In the genomic region with DNA sequence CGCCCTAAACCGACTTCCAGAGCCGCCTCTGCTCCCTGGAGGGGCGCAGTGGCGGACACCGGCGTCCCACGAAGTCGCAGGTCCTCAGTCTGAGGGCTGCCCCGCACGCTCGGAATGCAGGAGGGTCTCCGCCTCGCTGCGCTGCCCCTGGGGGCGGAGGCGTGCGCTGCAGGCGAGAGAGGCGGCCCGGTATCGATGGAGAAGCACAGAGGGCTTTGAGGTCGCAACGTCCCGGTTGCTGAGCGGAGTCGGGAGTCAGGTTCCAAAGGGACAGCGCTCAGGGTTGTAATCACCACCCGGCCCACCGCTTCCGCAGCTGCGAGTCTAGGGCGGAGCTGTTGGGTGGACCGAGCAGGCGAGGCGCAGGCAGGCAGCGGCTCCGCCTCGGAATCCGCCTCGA, we compare ENCODE assay signal across 6 cellular contexts.
DNase-seq lines count a peak whose midpoint lies in the region; ATAC-seq, FAIRE-seq and TF ChIP-seq lines count a peak whose summit lies in the region.
"Not testable (repeated sequence)": the region's sequence is repeated elsewhere in the genome, so short reads cannot be mapped to it uniquely, and the experiment has no call there.

No MANE protein-coding gene starts in this region.

- H3K4me1 ChIP-seq in HCT116 (ENCODE audit: control insufficient read depth in 1 of 2, insufficient read depth in 2 of 2, low read length in 2 of 2); HepG2 (ENCODE audit: insufficient read depth, low read length); naive thymus-derived CD4-positive, alpha-beta T cell (ENCODE audit: control insufficient read depth in 2 of 2, insufficient read depth in 2 of 2, low read length in 2 of 2): not testable (repeated sequence)

- FAIRE-seq in HepG2 (lab: Jason Lieb, UNC) = not testable (repeated sequence)

- not testable (repeated sequence) for H4K20me1 ChIP-seq in HCT116 (ENCODE audit: insufficient read depth); HepG2 (ENCODE audit: insufficient read depth, low read length)

- not testable (repeated sequence) for H2AFZ ChIP-seq in HCT116 (ENCODE audit: low read depth, low read length, poor library complexity, severe bottlenecking); HepG2 (ENCODE audit: low read length)

- H3K27me3 ChIP-seq in HCT116 (ENCODE audit: insufficient read depth, low read length); HepG2 (ENCODE audit: control insufficient read depth in 1 of 2, insufficient read depth in 2 of 2, low read length in 2 of 2); naive thymus-derived CD4-positive, alpha-beta T cell (ENCODE audit: control insufficient read depth in 2 of 2, insufficient read depth in 2 of 2, low read length in 2 of 2): not testable (repeated sequence)

- peaks cover 12% of the 10 kb centered on the region for H3K9me3 Mint-ChIP-seq in WTC11
- not testable (repeated sequence) for H3K9me3 Mint-ChIP-seq in naive thymus-derived CD4-positive, alpha-beta T cell; type B pancreatic cell

- not testable (repeated sequence) for TF ChIP-seq CTCF in HCT116 (IDR thresholded peaks at IDR 0.05 in 2 of 3, conservative IDR thresholded peaks at IDR 0.05 in 1 of 3; ENCODE audit: borderline replicate concordance in 1 of 3, insufficient read depth in 1 of 3, low read depth in 2 of 3, low read length in 2 of 3); WTC11 (IDR thresholded peaks at IDR 0.05); HepG2 (CRISPR knock-in tag; IDR thresholded peaks at IDR 0.05); type B pancreatic cell (conservative IDR thresholded peaks at IDR 0.05)

- in situ Hi-C loops in HepG2 (cut with HindIII; ENCODE audit: extremely low pct_ligation_motif_present, low pct_unique_long_range_greater_than_20kb) = not testable (repeated sequence)

- not testable (repeated sequence) for H3K9me3 ChIP-seq in HCT116 (ENCODE audit: control insufficient read depth in 1 of 2, insufficient read depth in 1 of 2, low read depth in 1 of 2, low read length in 2 of 2); HepG2 (ENCODE audit: low read length); naive thymus-derived CD4-positive, alpha-beta T cell (ENCODE audit: control insufficient read depth in 2 of 3, low read length in 3 of 3)

- not testable (repeated sequence) for H3K79me2 ChIP-seq in HCT116 (ENCODE audit: insufficient read depth, low read length); HepG2 (ENCODE audit: insufficient read depth, low read length)

- H3K9me2 ChIP-seq in HCT116 (ENCODE audit: insufficient read depth) = not testable (repeated sequence)

- peaks cover 17% of the 10 kb centered on the region for H3K36me3 Mint-ChIP-seq in WTC11
- H3K36me3 Mint-ChIP-seq in naive thymus-derived CD4-positive, alpha-beta T cell; type B pancreatic cell: not testable (repeated sequence)

- CTCF ChIA-PET in HCT116 (lab: Charles Lee); WTC11 (lab: Charles Lee); HepG2 (lab: Yijun Ruan, JAX; ENCODE audit: low intra/inter-chr PET ratio, low total read pairs); naive thymus-derived CD4-positive, alpha-beta T cell (lab: Charles Lee): not testable (repeated sequence)

- H3K36me3 ChIP-seq in HCT116 (ENCODE audit: control insufficient read depth in 1 of 2, insufficient read depth in 2 of 2, low read length in 2 of 2); HepG2 (replicated peaks in 1 of 2; ENCODE audit: control insufficient read depth in 1 of 2, insufficient read depth in 2 of 2, low read length in 2 of 2); naive thymus-derived CD4-positive, alpha-beta T cell (ENCODE audit: control insufficient read depth in 2 of 3, insufficient read depth in 3 of 3, low read length in 3 of 3): not testable (repeated sequence)

- H3K4me2 ChIP-seq in HCT116 (ENCODE audit: low read length); HepG2 (ENCODE audit: low read depth, low read length): not testable (repeated sequence)

- H3K27ac Mint-ChIP-seq in WTC11; naive thymus-derived CD4-positive, alpha-beta T cell; type B pancreatic cell: not testable (repeated sequence)

- 98% methylated on average over 22 of the region's 41 CpGs for WGBS in HepG2 (ENCODE audit: low lambda C conversion rate)

- not testable (repeated sequence) for H3K4me3 ChIP-seq in HCT116 (replicated peaks in 1 of 2; ENCODE audit: low read depth in 1 of 2, low read length in 2 of 2); HepG2 (replicated peaks in 1 of 3; ENCODE audit: insufficient read depth in 1 of 3, low read depth in 2 of 3, low read length in 3 of 3); naive thymus-derived CD4-positive, alpha-beta T cell (ENCODE audit: low read length)

- H3K4me3 Mint-ChIP-seq in WTC11; naive thymus-derived CD4-positive, alpha-beta T cell; type B pancreatic cell: not testable (repeated sequence)

- not testable (repeated sequence) for DNase-seq in HCT116 (ENCODE audit: low read depth, low spot score); WTC11 (ENCODE audit: low spot score); HepG2 (ENCODE audit: low spot score); naive thymus-derived CD4-positive, alpha-beta T cell
- DNase-seq in Right ventricle myocardium inferior (ENCODE audit: missing footprints) (peak; percentile 75), type B pancreatic cell (ENCODE audit: extremely low spot score, unreplicated experiment) (peak; percentile 65)

- RAD21 ChIA-PET in HCT116 (lab: Charles Lee; ENCODE audit: low non-redundant PET in 1 of 2, low total read pairs in 2 of 2, uncharacterized antibody in 2 of 2, unreplicated experiment in 2 of 2) = not testable (repeated sequence)

- TF ChIP-seq POLR2A in HCT116 (IDR thresholded peaks at IDR 0.05; ENCODE audit: borderline replicate concordance, extremely low read depth, insufficient read depth, insufficient read length); HepG2 (IDR thresholded peaks at IDR 0.05; ENCODE audit: insufficient read depth in 1 of 2, low read depth in 2 of 2, low read length in 2 of 2): not testable (repeated sequence)

- intact Hi-C loops in HCT116 (cut with micrococcal nuclease); Right ventricle myocardium inferior (cut with DNase I); HepG2 (cut with micrococcal nuclease; ENCODE audit: unreplicated experiment); naive thymus-derived CD4-positive, alpha-beta T cell (cut with micrococcal nuclease): not testable (repeated sequence)

- not testable (repeated sequence) for H3K27me3 Mint-ChIP-seq in WTC11 (ENCODE audit: low read depth); naive thymus-derived CD4-positive, alpha-beta T cell; type B pancreatic cell

- POLR2A ChIA-PET in HCT116 (lab: Charles Lee); WTC11 (lab: Charles Lee); HepG2 (lab: Yijun Ruan, JAX); naive thymus-derived CD4-positive, alpha-beta T cell (lab: Charles Lee): not testable (repeated sequence)

- not testable (repeated sequence) for TF ChIP-seq RAD21 in HCT116 (IDR thresholded peaks at IDR 0.05; ENCODE audit: low read depth); HepG2 (CRISPR knock-in tag; IDR thresholded peaks at IDR 0.05)

- not testable (repeated sequence) for TF ChIP-seq EP300 in HepG2 (IDR thresholded peaks at IDR 0.05; ENCODE audit: low read depth in 2 of 2, low read length in 2 of 2); HepG2 (CRISPR knock-in tag; IDR thresholded peaks at IDR 0.05; ENCODE audit: borderline replicate concordance)

- H3K9ac ChIP-seq in HCT116 (ENCODE audit: low read length); HepG2 (ENCODE audit: insufficient read depth, low read depth, low read length): not testable (repeated sequence)

- not testable (repeated sequence) for BruUV-seq in HCT116 (replicated peaks; lab: Mats Ljungman, UMichigan); HepG2 (replicated peaks; lab: Mats Ljungman, UMichigan)

- H3K27ac ChIP-seq in HCT116 (ENCODE audit: low read depth, low read length); HepG2 (ENCODE audit: extremely low read length, insufficient read depth, low read length); naive thymus-derived CD4-positive, alpha-beta T cell (ENCODE audit: low read depth, low read length): not testable (repeated sequence)

- peak; percentile 22; the same call in 1 of the 2 replicates for ATAC-seq in HCT116
- peak; percentile 52 for ATAC-seq in WTC11
- ATAC-seq in Right ventricle myocardium inferior = not testable (repeated sequence)
- peak; percentile 24 for ATAC-seq in HepG2
- ATAC-seq in naive thymus-derived CD4-positive, alpha-beta T cell = peak; percentile 2

- H3K4me1 Mint-ChIP-seq in WTC11; naive thymus-derived CD4-positive, alpha-beta T cell; type B pancreatic cell (ENCODE audit: unreplicated experiment): not testable (repeated sequence)
